Comparison of ENCODE assay signal across 18 cellular contexts in genomic region chr1:97082160-97082848, GRCh38.
A peak's percentile ranks its signal among the peaks of the same experiment; 100 is the strongest.
DNase-seq lines count a peak whose midpoint lies in the region; ATAC-seq and TF ChIP-seq lines count a peak whose summit lies in the region.
"Had no signal": no experiment of that assay in that cellular context is flagged by ENCODE, and none has a peak within 500 bp of the region (broad histone marks: within the 10 kb centered on the region; RNA-seq: fewer than 3 reads in every experiment).

No MANE protein-coding gene starts in this region.

- no peaks in the 10 kb centered on the region for H3K4me1 Mint-ChIP-seq in natural killer cell

- H3K9ac ChIP-seq in SK-N-MC (ENCODE audit: insufficient read length): no peak overlapping the region

- TF ChIP-seq CTCF in epithelial cell of esophagus (IDR thresholded peaks at IDR 0.05; ENCODE audit: insufficient read depth, low read depth, low read length, missing control alignments) (no peak), natural killer cell (IDR thresholded peaks at IDR 0.05) (no peak)

- H3K36me3 Mint-ChIP-seq in natural killer cell: no peaks in the 10 kb centered on the region

- ATAC-seq in GM21423 (IDR thresholded peaks at IDR 0.05; ENCODE audit: unreplicated experiment): no peak
- no peak for ATAC-seq in natural killer cell
- ATAC-seq: K562, Panc1 had no signal

- H3K27ac Mint-ChIP-seq in natural killer cell: no peak overlapping the region
- H3K27ac Mint-ChIP-seq: CD4-positive, CD25-positive, alpha-beta regulatory T cell had no signal

- H3K27ac ChIP-seq in SK-N-MC: 0 out of 2 replicates have a peak overlapping the region, but pooled peaks have one; percentile 28
- H3K27ac ChIP-seq: SJCRH30 had no signal

- DNase-seq in HPDE6-E6E7 (ENCODE audit: extremely low spot score) (peak; percentile 13), NCI-H1105 (lab: John Stamatoyannopoulos, UW) (peak; percentile 47), SK-N-MC (ENCODE audit: low read depth, low spot score) (no peak), epithelial cell of esophagus (ENCODE audit: low read depth) (peak; percentile 85), DMS79 (lab: John Stamatoyannopoulos, UW) (no peak), natural killer cell (no peak)
- DNase-seq: CD4-positive, CD25-positive, alpha-beta regulatory T cell; MM.1S; NCI-H1048; NCI-H1694; NCI-H2081 treated with DMSO at 0.1 percent for 48 hours; NCI-H446 treated with DMSO at 0.1 percent for 48 hours; NCI-H526 treated with DMSO at 0.1 percent for 48 hours; SJCRH30; SW 1271 had no signal

- H3K4me3 Mint-ChIP-seq in natural killer cell: no peak overlapping the region

- intact Hi-C loops in natural killer cell (cut with micrococcal nuclease): no loop called here

- no peaks in the 10 kb centered on the region for H3K36me3 ChIP-seq in SK-N-MC (ENCODE audit: insufficient read depth, low read length)
- H3K36me3 ChIP-seq: SJCRH30 had no signal

- no peaks in the 10 kb centered on the region for H3K9me3 ChIP-seq in SK-N-MC (ENCODE audit: low read depth, low read length)
- H3K9me3 ChIP-seq: SJCRH30 had no signal

- H3K4me3 ChIP-seq in SK-N-MC (no peak overlapping the region), epithelial cell of esophagus (ENCODE audit: low read length) (no peak overlapping the region)
- H3K4me3 ChIP-seq: K562, SJCRH30 had no signal

- no peaks in the 10 kb centered on the region for H3K9me3 Mint-ChIP-seq in natural killer cell
- H3K9me3 Mint-ChIP-seq: CD4-positive, CD25-positive, alpha-beta regulatory T cell had no signal

- no peaks in the 10 kb centered on the region for H3K27me3 Mint-ChIP-seq in natural killer cell (ENCODE audit: low read depth in 2 of 2)
- H3K27me3 Mint-ChIP-seq: CD4-positive, CD25-positive, alpha-beta regulatory T cell had no signal

Comparison
In these comparisons a context has a peak if more than half of its experiments do, and no peak if none do; other contexts are left out.
1. DNase-seq: peak in HPDE6-E6E7 (single experiment), NCI-H1105 (single experiment) and epithelial cell of esophagus (single experiment); none in SK-N-MC (single experiment), DMS79 (single experiment) and natural killer cell (single experiment).